8 cellular contexts compared by ENCODE assay signal in genomic region chr4:74376888-74377483, GRCh38. TPM values are rescaled to one million over a fixed set of nuclear protein-coding genes. Genes with fewer than 3 reads are reported as not detected.
A peak's percentile ranks its signal among the peaks of the same experiment; 100 is the strongest.
DNase-seq lines count a peak whose midpoint lies in the region; ATAC-seq and TF ChIP-seq lines count a peak whose summit lies in the region.

No MANE protein-coding gene starts in this region.

- ATAC-seq in GM19395 (IDR thresholded peaks at IDR 0.05; ENCODE audit: unreplicated experiment), result peak; percentile 80

- no peaks in the 10 kb centered on the region for H3K27me3 Mint-ChIP-seq in CD14-positive monocyte (ENCODE audit: low read depth in 3 of 3)

- peaks cover 6 to 29% of the 10 kb centered on the region in 2 donors for H3K36me3 Mint-ChIP-seq in CD14-positive monocyte

- no peak overlapping the region for H3K27ac Mint-ChIP-seq in CD14-positive monocyte

- intact Hi-C loops in CD14-positive monocyte (cut with micrococcal nuclease), result loop anchor here in 1 of 2 donors (5.0 kb wide), 1 partner anchor 295 kb away; no protein-coding TSS in a partner anchor

- H3K4me1 Mint-ChIP-seq in CD14-positive monocyte, result peaks cover 17% of the 10 kb centered on the region

- H3K9me3 Mint-ChIP-seq in CD14-positive monocyte, result peaks cover 0 to 4% (median 0%) of the 10 kb centered on the region in 7 donors

- no peak overlapping the region for H3K4me3 Mint-ChIP-seq in CD14-positive monocyte

- TF ChIP-seq CTCF in CD14-positive monocyte (IDR thresholded peaks at IDR 0.05), result peak; percentile 74

- DNase-seq in CD14-positive monocyte (ENCODE audit: low spot score), result no peak
- DNase-seq in M059J (ENCODE audit: low read depth), result peak; percentile 62
- DNase-seq in amniotic epithelial cell (ENCODE audit: low read depth), result peak; percentile 75
- DNase-seq in hepatic stellate cell (ENCODE audit: low spot score), result peak; percentile 69
- DNase-seq in superior temporal gyrus (ENCODE audit: extremely low spot score), result peak; percentile 67
- DNase-seq in NCI-H1436 treated with DMSO at 0.1 percent for 48 hours (lab: John Stamatoyannopoulos, UW), result no peak
- no peak for DNase-seq in GDM1 (lab: John Stamatoyannopoulos, UW)

RNA-seq across cellular contexts. Expression of gene EREG, which starts 12.0 kb away (rescaled TPM):
- 1 to 10 TPM; 2.7 to 8.2 TPM for polyA plus RNA-seq in CD14-positive monocyte
- 1.6 and 2.0 TPM in 2 replicates for total RNA-seq in M059J (2014; rRNA removed; shearing (Covaris generic))

Comparison
In these comparisons a context has a peak if more than half of its experiments do, and no peak if none do; other contexts are left out.
1. DNase-seq: peak in M059J (single experiment), amniotic epithelial cell (single experiment), hepatic stellate cell (single experiment) and superior temporal gyrus (single experiment); none in CD14-positive monocyte (single experiment), NCI-H1436 treated with DMSO at 0.1 percent for 48 hours (single experiment) and GDM1 (single experiment).